In the genomic region with DNA sequence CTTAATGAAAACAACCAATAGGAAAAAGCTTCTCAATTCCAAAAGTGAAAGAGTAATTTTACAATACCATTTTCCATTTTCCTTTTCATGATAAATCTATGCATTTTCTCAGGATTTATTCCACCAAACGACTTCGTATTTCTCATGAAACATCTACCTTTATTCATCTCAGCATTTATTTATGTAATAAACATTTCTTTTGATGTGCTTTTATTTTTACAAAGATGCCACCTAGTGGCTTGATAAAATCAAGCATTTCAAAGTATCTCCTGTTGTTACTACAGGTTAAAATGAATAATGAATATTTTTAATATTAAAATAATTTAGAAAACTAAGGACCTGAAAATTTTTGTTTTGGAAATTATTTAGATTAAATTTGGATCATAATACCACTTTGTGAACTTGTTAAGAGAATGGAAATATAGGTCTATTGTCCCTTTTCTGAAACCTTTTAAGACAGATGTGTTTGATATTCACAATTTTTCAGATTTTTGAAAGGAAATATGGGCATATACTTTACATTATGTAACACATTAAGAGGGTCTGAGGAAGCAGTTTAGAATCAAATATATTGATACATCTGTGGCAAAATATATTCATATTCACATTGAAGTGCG, we compare ENCODE assay signal across 1 cellular context.
TF ChIP-seq lines count a peak whose summit lies in the region.

No MANE protein-coding gene starts in this region.

TF ChIP-seq in K562, 482 proteins besides CTCF, POLR2A, EP300 and RAD21 (continued from another document):
- TF ChIP-seq, protein P1, sequence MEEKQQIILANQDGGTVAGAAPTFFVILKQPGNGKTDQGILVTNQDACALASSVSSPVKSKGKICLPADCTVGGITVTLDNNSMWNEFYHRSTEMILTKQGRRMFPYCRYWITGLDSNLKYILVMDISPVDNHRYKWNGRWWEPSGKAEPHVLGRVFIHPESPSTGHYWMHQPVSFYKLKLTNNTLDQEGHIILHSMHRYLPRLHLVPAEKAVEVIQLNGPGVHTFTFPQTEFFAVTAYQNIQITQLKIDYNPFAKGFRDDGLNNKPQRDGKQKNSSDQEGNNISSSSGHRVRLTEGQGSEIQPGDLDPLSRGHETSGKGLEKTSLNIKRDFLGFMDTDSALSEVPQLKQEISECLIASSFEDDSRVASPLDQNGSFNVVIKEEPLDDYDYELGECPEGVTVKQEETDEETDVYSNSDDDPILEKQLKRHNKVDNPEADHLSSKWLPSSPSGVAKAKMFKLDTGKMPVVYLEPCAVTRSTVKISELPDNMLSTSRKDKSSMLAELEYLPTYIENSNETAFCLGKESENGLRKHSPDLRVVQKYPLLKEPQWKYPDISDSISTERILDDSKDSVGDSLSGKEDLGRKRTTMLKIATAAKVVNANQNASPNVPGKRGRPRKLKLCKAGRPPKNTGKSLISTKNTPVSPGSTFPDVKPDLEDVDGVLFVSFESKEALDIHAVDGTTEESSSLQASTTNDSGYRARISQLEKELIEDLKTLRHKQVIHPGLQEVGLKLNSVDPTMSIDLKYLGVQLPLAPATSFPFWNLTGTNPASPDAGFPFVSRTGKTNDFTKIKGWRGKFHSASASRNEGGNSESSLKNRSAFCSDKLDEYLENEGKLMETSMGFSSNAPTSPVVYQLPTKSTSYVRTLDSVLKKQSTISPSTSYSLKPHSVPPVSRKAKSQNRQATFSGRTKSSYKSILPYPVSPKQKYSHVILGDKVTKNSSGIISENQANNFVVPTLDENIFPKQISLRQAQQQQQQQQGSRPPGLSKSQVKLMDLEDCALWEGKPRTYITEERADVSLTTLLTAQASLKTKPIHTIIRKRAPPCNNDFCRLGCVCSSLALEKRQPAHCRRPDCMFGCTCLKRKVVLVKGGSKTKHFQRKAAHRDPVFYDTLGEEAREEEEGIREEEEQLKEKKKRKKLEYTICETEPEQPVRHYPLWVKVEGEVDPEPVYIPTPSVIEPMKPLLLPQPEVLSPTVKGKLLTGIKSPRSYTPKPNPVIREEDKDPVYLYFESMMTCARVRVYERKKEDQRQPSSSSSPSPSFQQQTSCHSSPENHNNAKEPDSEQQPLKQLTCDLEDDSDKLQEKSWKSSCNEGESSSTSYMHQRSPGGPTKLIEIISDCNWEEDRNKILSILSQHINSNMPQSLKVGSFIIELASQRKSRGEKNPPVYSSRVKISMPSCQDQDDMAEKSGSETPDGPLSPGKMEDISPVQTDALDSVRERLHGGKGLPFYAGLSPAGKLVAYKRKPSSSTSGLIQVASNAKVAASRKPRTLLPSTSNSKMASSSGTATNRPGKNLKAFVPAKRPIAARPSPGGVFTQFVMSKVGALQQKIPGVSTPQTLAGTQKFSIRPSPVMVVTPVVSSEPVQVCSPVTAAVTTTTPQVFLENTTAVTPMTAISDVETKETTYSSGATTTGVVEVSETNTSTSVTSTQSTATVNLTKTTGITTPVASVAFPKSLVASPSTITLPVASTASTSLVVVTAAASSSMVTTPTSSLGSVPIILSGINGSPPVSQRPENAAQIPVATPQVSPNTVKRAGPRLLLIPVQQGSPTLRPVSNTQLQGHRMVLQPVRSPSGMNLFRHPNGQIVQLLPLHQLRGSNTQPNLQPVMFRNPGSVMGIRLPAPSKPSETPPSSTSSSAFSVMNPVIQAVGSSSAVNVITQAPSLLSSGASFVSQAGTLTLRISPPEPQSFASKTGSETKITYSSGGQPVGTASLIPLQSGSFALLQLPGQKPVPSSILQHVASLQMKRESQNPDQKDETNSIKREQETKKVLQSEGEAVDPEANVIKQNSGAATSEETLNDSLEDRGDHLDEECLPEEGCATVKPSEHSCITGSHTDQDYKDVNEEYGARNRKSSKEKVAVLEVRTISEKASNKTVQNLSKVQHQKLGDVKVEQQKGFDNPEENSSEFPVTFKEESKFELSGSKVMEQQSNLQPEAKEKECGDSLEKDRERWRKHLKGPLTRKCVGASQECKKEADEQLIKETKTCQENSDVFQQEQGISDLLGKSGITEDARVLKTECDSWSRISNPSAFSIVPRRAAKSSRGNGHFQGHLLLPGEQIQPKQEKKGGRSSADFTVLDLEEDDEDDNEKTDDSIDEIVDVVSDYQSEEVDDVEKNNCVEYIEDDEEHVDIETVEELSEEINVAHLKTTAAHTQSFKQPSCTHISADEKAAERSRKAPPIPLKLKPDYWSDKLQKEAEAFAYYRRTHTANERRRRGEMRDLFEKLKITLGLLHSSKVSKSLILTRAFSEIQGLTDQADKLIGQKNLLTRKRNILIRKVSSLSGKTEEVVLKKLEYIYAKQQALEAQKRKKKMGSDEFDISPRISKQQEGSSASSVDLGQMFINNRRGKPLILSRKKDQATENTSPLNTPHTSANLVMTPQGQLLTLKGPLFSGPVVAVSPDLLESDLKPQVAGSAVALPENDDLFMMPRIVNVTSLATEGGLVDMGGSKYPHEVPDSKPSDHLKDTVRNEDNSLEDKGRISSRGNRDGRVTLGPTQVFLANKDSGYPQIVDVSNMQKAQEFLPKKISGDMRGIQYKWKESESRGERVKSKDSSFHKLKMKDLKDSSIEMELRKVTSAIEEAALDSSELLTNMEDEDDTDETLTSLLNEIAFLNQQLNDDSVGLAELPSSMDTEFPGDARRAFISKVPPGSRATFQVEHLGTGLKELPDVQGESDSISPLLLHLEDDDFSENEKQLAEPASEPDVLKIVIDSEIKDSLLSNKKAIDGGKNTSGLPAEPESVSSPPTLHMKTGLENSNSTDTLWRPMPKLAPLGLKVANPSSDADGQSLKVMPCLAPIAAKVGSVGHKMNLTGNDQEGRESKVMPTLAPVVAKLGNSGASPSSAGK (IDR thresholded peaks at IDR 0.05): no peak
- no peak for TF ChIP-seq ZNF175 (CRISPR knock-in tag; IDR thresholded peaks at IDR 0.05; ENCODE audit: low read depth)
- TF ChIP-seq, protein P2, sequence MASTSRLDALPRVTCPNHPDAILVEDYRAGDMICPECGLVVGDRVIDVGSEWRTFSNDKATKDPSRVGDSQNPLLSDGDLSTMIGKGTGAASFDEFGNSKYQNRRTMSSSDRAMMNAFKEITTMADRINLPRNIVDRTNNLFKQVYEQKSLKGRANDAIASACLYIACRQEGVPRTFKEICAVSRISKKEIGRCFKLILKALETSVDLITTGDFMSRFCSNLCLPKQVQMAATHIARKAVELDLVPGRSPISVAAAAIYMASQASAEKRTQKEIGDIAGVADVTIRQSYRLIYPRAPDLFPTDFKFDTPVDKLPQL (IDR thresholded peaks at IDR 0.05; ENCODE audit: extremely low read depth, insufficient read length): no peak
- TF ChIP-seq MAFG (tag; conservative IDR thresholded peaks at IDR 0.05): no peak
- no peak for TF ChIP-seq HDAC1 (IDR thresholded peaks at IDR 0.05)
- no peak for TF ChIP-seq ETV1 (tag; conservative IDR thresholded peaks at IDR 0.05; ENCODE audit: low read depth)
- TF ChIP-seq RB1 (IDR thresholded peaks at IDR 0.05; ENCODE audit: low read depth): no peak
- TF ChIP-seq CC2D1A (IDR thresholded peaks at IDR 0.05): no peak
- no peak for TF ChIP-seq ZNF785 (CRISPR knock-in tag; IDR thresholded peaks at IDR 0.05)
- TF ChIP-seq, protein P3, sequence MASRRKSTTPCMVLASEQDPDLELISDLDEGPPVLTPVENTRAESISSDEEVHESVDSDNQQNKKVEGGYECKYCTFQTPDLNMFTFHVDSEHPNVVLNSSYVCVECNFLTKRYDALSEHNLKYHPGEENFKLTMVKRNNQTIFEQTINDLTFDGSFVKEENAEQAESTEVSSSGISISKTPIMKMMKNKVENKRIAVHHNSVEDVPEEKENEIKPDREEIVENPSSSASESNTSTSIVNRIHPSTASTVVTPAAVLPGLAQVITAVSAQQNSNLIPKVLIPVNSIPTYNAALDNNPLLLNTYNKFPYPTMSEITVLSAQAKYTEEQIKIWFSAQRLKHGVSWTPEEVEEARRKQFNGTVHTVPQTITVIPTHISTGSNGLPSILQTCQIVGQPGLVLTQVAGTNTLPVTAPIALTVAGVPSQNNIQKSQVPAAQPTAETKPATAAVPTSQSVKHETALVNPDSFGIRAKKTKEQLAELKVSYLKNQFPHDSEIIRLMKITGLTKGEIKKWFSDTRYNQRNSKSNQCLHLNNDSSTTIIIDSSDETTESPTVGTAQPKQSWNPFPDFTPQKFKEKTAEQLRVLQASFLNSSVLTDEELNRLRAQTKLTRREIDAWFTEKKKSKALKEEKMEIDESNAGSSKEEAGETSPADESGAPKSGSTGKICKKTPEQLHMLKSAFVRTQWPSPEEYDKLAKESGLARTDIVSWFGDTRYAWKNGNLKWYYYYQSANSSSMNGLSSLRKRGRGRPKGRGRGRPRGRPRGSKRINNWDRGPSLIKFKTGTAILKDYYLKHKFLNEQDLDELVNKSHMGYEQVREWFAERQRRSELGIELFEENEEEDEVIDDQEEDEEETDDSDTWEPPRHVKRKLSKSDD (conservative IDR thresholded peaks at IDR 0.05; ENCODE audit: low read length): no peak
- TF ChIP-seq, protein P4, sequence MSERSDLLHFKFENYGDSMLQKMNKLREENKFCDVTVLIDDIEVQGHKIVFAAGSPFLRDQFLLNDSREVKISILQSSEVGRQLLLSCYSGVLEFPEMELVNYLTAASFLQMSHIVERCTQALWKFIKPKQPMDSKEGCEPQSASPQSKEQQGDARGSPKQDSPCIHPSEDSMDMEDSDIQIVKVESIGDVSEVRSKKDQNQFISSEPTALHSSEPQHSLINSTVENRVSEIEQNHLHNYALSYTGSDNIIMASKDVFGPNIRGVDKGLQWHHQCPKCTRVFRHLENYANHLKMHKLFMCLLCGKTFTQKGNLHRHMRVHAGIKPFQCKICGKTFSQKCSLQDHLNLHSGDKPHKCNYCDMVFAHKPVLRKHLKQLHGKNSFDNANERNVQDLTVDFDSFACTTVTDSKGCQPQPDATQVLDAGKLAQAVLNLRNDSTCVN (CRISPR knock-in tag; IDR thresholded peaks at IDR 0.05): no peak
- no peak for TF ChIP-seq ZNF197 (CRISPR knock-in tag; IDR thresholded peaks at IDR 0.05; ENCODE audit: low read depth)
- TF ChIP-seq DACH1 (IDR thresholded peaks at IDR 0.05; ENCODE audit: partially characterized antibody): no peak
- TF ChIP-seq NCOA4 (IDR thresholded peaks at IDR 0.05; ENCODE audit: partially characterized antibody): no peak
- no peak for TF ChIP-seq CBX2 (IDR thresholded peaks at IDR 0.05; ENCODE audit: insufficient read depth, low read length, poor library complexity, severe bottlenecking)
- TF ChIP-seq NFE2L1 (tag; IDR thresholded peaks at IDR 0.05; ENCODE audit: borderline replicate concordance, low read depth): no peak
- no peak for TF ChIP-seq SMAD1 (IDR thresholded peaks at IDR 0.05; ENCODE audit: low read depth, low read length, partially characterized antibody)
- no peak for TF ChIP-seq ZNF780A (CRISPR knock-in tag; IDR thresholded peaks at IDR 0.05)
- peak; percentile 68; the same call in 1 of the 2 replicates for TF ChIP-seq ZNF668 (CRISPR knock-in tag; IDR thresholded peaks at IDR 0.05)
- TF ChIP-seq, protein P5, sequence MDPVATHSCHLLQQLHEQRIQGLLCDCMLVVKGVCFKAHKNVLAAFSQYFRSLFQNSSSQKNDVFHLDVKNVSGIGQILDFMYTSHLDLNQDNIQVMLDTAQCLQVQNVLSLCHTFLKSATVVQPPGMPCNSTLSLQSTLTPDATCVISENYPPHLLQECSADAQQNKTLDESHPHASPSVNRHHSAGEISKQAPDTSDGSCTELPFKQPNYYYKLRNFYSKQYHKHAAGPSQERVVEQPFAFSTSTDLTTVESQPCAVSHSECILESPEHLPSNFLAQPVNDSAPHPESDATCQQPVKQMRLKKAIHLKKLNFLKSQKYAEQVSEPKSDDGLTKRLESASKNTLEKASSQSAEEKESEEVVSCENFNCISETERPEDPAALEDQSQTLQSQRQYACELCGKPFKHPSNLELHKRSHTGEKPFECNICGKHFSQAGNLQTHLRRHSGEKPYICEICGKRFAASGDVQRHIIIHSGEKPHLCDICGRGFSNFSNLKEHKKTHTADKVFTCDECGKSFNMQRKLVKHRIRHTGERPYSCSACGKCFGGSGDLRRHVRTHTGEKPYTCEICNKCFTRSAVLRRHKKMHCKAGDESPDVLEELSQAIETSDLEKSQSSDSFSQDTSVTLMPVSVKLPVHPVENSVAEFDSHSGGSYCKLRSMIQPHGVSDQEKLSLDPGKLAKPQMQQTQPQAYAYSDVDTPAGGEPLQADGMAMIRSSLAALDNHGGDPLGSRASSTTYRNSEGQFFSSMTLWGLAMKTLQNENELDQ (CRISPR knock-in tag; IDR thresholded peaks at IDR 0.05; ENCODE audit: borderline replicate concordance): no peak
- no peak for TF ChIP-seq BHLHE40 (IDR thresholded peaks at IDR 0.05; ENCODE audit: low read length)
- no peak for TF ChIP-seq RBM34 (IDR thresholded peaks at IDR 0.05; ENCODE audit: borderline replicate concordance, insufficient read depth, low read length)
- TF ChIP-seq, protein P6, sequence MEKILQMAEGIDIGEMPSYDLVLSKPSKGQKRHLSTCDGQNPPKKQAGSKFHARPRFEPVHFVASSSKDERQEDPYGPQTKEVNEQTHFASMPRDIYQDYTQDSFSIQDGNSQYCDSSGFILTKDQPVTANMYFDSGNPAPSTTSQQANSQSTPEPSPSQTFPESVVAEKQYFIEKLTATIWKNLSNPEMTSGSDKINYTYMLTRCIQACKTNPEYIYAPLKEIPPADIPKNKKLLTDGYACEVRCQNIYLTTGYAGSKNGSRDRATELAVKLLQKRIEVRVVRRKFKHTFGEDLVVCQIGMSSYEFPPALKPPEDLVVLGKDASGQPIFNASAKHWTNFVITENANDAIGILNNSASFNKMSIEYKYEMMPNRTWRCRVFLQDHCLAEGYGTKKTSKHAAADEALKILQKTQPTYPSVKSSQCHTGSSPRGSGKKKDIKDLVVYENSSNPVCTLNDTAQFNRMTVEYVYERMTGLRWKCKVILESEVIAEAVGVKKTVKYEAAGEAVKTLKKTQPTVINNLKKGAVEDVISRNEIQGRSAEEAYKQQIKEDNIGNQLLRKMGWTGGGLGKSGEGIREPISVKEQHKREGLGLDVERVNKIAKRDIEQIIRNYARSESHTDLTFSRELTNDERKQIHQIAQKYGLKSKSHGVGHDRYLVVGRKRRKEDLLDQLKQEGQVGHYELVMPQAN (IDR thresholded peaks at IDR 0.05; ENCODE audit: borderline replicate concordance): no peak
- TF ChIP-seq, protein P7, sequence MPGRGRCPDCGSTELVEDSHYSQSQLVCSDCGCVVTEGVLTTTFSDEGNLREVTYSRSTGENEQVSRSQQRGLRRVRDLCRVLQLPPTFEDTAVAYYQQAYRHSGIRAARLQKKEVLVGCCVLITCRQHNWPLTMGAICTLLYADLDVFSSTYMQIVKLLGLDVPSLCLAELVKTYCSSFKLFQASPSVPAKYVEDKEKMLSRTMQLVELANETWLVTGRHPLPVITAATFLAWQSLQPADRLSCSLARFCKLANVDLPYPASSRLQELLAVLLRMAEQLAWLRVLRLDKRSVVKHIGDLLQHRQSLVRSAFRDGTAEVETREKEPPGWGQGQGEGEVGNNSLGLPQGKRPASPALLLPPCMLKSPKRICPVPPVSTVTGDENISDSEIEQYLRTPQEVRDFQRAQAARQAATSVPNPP (IDR thresholded peaks at IDR 0.05; ENCODE audit: borderline replicate concordance, insufficient read depth, insufficient read length): no peak
- TF ChIP-seq FIP1L1 (IDR thresholded peaks at IDR 0.05; ENCODE audit: low read depth, low read length, poor library complexity, severe bottlenecking): no peak
- no peak for TF ChIP-seq TSC22D4 (tag; IDR thresholded peaks at IDR 0.05)
- TF ChIP-seq NFYB (IDR thresholded peaks at IDR 0.05; ENCODE audit: extremely low read depth, insufficient read length): no peak
- TF ChIP-seq KHSRP (IDR thresholded peaks at IDR 0.05): no peak
